In the genomic region with DNA sequence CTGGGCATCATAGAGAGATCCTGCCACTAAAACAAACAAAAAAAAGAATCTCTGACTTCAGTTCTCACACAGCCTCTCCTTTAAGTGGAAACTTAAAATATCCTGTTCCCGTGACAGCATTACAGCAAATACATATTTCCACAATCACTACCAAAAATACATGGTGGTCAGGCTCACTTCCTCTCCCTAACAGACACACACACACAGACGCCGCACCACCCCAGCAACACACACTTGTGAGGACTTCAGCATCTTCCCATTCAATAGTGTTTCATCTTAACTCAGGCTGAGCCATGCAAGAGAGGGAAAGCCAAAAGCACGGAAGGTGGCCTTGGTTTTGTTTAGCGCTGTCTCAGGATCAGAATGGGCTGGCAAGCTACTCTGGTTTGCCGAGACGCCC, we compare ENCODE assay signal across 17 cellular contexts. TPM values are rescaled to one million over a fixed set of nuclear protein-coding genes. Genes with fewer than 3 reads are reported as not detected.
DNase-seq lines count a peak whose midpoint lies in the region; ATAC-seq and TF ChIP-seq lines count a peak whose summit lies in the region.
"Had no signal": no experiment of that assay in that cellular context is flagged by ENCODE, and none has a peak within 500 bp of the region (broad histone marks: within the 10 kb centered on the region; RNA-seq: fewer than 3 reads in every experiment).

No MANE protein-coding gene starts in this region.

- H3K27ac Mint-ChIP-seq in T-helper 2 cell treated with Interferon-gamma antibody and Interleukin-4, amounts not matched to agents 5 μg/mL and 100 μg/mL, for 36 hours = no peak overlapping the region
- H3K27ac Mint-ChIP-seq in naive thymus-derived CD8-positive, alpha-beta T cell = peak overlapping the region in 2 of 10 donors; percentile 6 to 45
- no peak overlapping the region for H3K27ac Mint-ChIP-seq in CD8-positive, alpha-beta memory T cell
- H3K27ac Mint-ChIP-seq: activated naive CD4-positive, alpha-beta T cell treated with anti-CD3 and anti-CD28 coated beads, Interleukin-2, amount 50 U/mL, for 72 hours; H9 had no signal

- H3K9me3 ChIP-seq in DOHH2 (ENCODE audit: control insufficient read depth, insufficient read depth, low read length) = no peaks in the 10 kb centered on the region
- H3K9me3 ChIP-seq in CD8-positive, alpha-beta memory T cell (ENCODE audit: low read length) = no peaks in the 10 kb centered on the region
- H3K9me3 ChIP-seq: body of pancreas, Caco-2, colonic mucosa had no signal

- peak overlapping the region; percentile 24; the same call in 1 of the 2 replicates for H3K4me3 ChIP-seq in DOHH2 (ENCODE audit: low read length)
- H3K4me3 ChIP-seq in CD8-positive, alpha-beta memory T cell (ENCODE audit: low read length) = no peak overlapping the region
- H3K4me3 ChIP-seq: body of pancreas had no signal

- peak; percentile 61 for DNase-seq in GM20000 (ENCODE audit: low spot score)
- peak; percentile 96 for DNase-seq in MV-4-11 (lab: John Stamatoyannopoulos, UW)
- DNase-seq in inferior parietal cortex (ENCODE audit: extremely low spot score) = peak; percentile 24
- no peak for DNase-seq in T-helper 2 cell treated with Interferon-gamma antibody and Interleukin-4, amounts not matched to agents 5 μg/mL and 100 μg/mL, for 36 hours (ENCODE audit: low spot score)
- DNase-seq in naive thymus-derived CD8-positive, alpha-beta T cell = no peak
- no peak for DNase-seq in mucosa of gallbladder (ENCODE audit: low spot score)
- DNase-seq in CD8-positive, alpha-beta memory T cell = no peak
- DNase-seq: body of pancreas; Caco-2; colonic mucosa; H9; hippocampal formation; mesenchymal stem cell; stimulated activated CD8-positive, alpha-beta memory T cell treated with anti-CD3 and anti-CD28 coated beads, Interleukin-4, amount 100 ng/mL, for 48 hours had no signal

- no peaks in the 10 kb centered on the region for H3K27me3 Mint-ChIP-seq in T-helper 2 cell treated with Interferon-gamma antibody and Interleukin-4, amounts not matched to agents 5 μg/mL and 100 μg/mL, for 36 hours (ENCODE audit: low read depth)
- peaks cover 0 to 10% (median 4%) of the 10 kb centered on the region in 5 donors for H3K27me3 Mint-ChIP-seq in naive thymus-derived CD8-positive, alpha-beta T cell
- peaks cover 3 to 5% of the 10 kb centered on the region in 2 donors for H3K27me3 Mint-ChIP-seq in CD8-positive, alpha-beta memory T cell

- H3K4me2 ChIP-seq in DOHH2 (ENCODE audit: low read length) = peak overlapping the region; percentile 43
- H3K4me2 ChIP-seq: KMS-11 had no signal

- H3K4me1 Mint-ChIP-seq in T-helper 2 cell treated with Interferon-gamma antibody and Interleukin-4, amounts not matched to agents 5 μg/mL and 100 μg/mL, for 36 hours (ENCODE audit: low read depth) = peaks cover 4% of the 10 kb centered on the region
- H3K4me1 Mint-ChIP-seq in naive thymus-derived CD8-positive, alpha-beta T cell = peaks cover 5 to 11% (median 8%) of the 10 kb centered on the region in 4 donors
- H3K4me1 Mint-ChIP-seq in CD8-positive, alpha-beta memory T cell = peaks cover 0 to 4% (median 4%) of the 10 kb centered on the region in 3 donors

- H4K20me1 ChIP-seq in DOHH2 (ENCODE audit: control insufficient read depth, insufficient read depth, low read depth, low read length) = peaks cover 3% of the 10 kb centered on the region; the same call in 1 of the 2 replicates

- no peaks in the 10 kb centered on the region for H3K79me2 ChIP-seq in DOHH2 (ENCODE audit: control insufficient read depth, low read length)

- H3K36me3 ChIP-seq in DOHH2 (ENCODE audit: control insufficient read depth, low read length) = no peaks in the 10 kb centered on the region
- no peaks in the 10 kb centered on the region for H3K36me3 ChIP-seq in CD8-positive, alpha-beta memory T cell (ENCODE audit: insufficient read depth, low read length)
- H3K36me3 ChIP-seq: colonic mucosa had no signal

- no peaks in the 10 kb centered on the region for H3K36me3 Mint-ChIP-seq in T-helper 2 cell treated with Interferon-gamma antibody and Interleukin-4, amounts not matched to agents 5 μg/mL and 100 μg/mL, for 36 hours (ENCODE audit: low read depth)
- no peaks in the 10 kb centered on the region for H3K36me3 Mint-ChIP-seq in naive thymus-derived CD8-positive, alpha-beta T cell
- peaks cover 0 to 3% (median 0%) of the 10 kb centered on the region in 3 donors for H3K36me3 Mint-ChIP-seq in CD8-positive, alpha-beta memory T cell
- H3K36me3 Mint-ChIP-seq: activated naive CD4-positive, alpha-beta T cell treated with anti-CD3 and anti-CD28 coated beads, Interleukin-2, amount 50 U/mL, for 72 hours had no signal

- no peak overlapping the region for H3K27ac ChIP-seq in DOHH2 (ENCODE audit: low read depth, low read length)
- H3K27ac ChIP-seq in CD8-positive, alpha-beta memory T cell (ENCODE audit: low read depth, low read length) = no peak overlapping the region
- H3K27ac ChIP-seq: body of pancreas, colonic mucosa, KMS-11 had no signal

- TF ChIP-seq CTCF in DOHH2 (IDR thresholded peaks at IDR 0.05; ENCODE audit: low read depth, low read length, poor library complexity, severe bottlenecking) = no peak
- TF ChIP-seq CTCF in GM20000 (IDR thresholded peaks at IDR 0.05; ENCODE audit: extremely low read depth, missing control alignments) = no peak

- peaks cover 11% of the 10 kb centered on the region for H3K27me3 ChIP-seq in DOHH2 (ENCODE audit: control insufficient read depth, low read length)
- H3K27me3 ChIP-seq in CD8-positive, alpha-beta memory T cell (ENCODE audit: insufficient read depth, low read length, poor library complexity, severe bottlenecking) = no peaks in the 10 kb centered on the region
- H3K27me3 ChIP-seq: body of pancreas, colonic mucosa had no signal

- no peak overlapping the region for H3K4me3 Mint-ChIP-seq in T-helper 2 cell treated with Interferon-gamma antibody and Interleukin-4, amounts not matched to agents 5 μg/mL and 100 μg/mL, for 36 hours
- no peak overlapping the region for H3K4me3 Mint-ChIP-seq in naive thymus-derived CD8-positive, alpha-beta T cell
- H3K4me3 Mint-ChIP-seq in CD8-positive, alpha-beta memory T cell = no peak overlapping the region
- H3K4me3 Mint-ChIP-seq: H9 had no signal

- no peaks in the 10 kb centered on the region for H3K9me3 Mint-ChIP-seq in T-helper 2 cell treated with Interferon-gamma antibody and Interleukin-4, amounts not matched to agents 5 μg/mL and 100 μg/mL, for 36 hours
- H3K9me3 Mint-ChIP-seq in naive thymus-derived CD8-positive, alpha-beta T cell = no peaks in the 10 kb centered on the region
- H3K9me3 Mint-ChIP-seq in CD8-positive, alpha-beta memory T cell = no peaks in the 10 kb centered on the region
- H3K9me3 Mint-ChIP-seq: activated naive CD4-positive, alpha-beta T cell treated with anti-CD3 and anti-CD28 coated beads, Interleukin-2, amount 50 U/mL, for 72 hours; H9 had no signal

- H3K9me2 ChIP-seq in DOHH2 (replicated peaks; ENCODE audit: control insufficient read depth, low read length) = no peaks in the 10 kb centered on the region

- CTCF ChIA-PET in CD8-positive, alpha-beta memory T cell (lab: Charles Lee) = no interaction called here

- POLR2A ChIA-PET in naive thymus-derived CD8-positive, alpha-beta T cell (lab: Charles Lee) = no interaction called here
- POLR2A ChIA-PET in CD8-positive, alpha-beta memory T cell (lab: Charles Lee) = no interaction called here

- H3F3A ChIP-seq in DOHH2 (ENCODE audit: control insufficient read depth, insufficient read depth) = no peaks in the 10 kb centered on the region

- peaks cover 26% of the 10 kb centered on the region for H3K4me1 ChIP-seq in DOHH2 (ENCODE audit: control insufficient read depth, low read length)
- H3K4me1 ChIP-seq in CD8-positive, alpha-beta memory T cell (ENCODE audit: insufficient read depth, low read length) = no peaks in the 10 kb centered on the region
- H3K4me1 ChIP-seq: body of pancreas, Caco-2, colonic mucosa had no signal

- no peak for ATAC-seq in naive thymus-derived CD8-positive, alpha-beta T cell
- ATAC-seq: activated naive CD4-positive, alpha-beta T cell treated with anti-CD3 and anti-CD28 coated beads, Interleukin-2, amount 50 U/mL, for 72 hours; body of pancreas had no signal

RNA-seq across cellular contexts. Expression of gene KIAA1614, which starts 21.9 kb away (rescaled TPM):
- total RNA-seq in naive thymus-derived CD8-positive, alpha-beta T cell = under 1 TPM; 0.18 to 0.33 TPM
- under 1 TPM in 2 of 3 donors, not detected in 1; 0.04 to 0.05 TPM for polyA plus RNA-seq in naive thymus-derived CD8-positive, alpha-beta T cell
- total RNA-seq in mucosa of gallbladder = 7.7 TPM
- under 1 TPM; 0.22 to 0.49 TPM for total RNA-seq in CD8-positive, alpha-beta memory T cell
- polyA plus RNA-seq in CD8-positive, alpha-beta memory T cell = 0.10 TPM

Comparison
In these comparisons a context has a peak if more than half of its experiments do, and no peak if none do; other contexts are left out.
1. DNase-seq: peak in GM20000 (single experiment), MV-4-11 (single experiment) and inferior parietal cortex (single experiment); none in T-helper 2 cell treated with Interferon-gamma antibody and Interleukin-4, amounts not matched to agents 5 μg/mL and 100 μg/mL, for 36 hours (single experiment), naive thymus-derived CD8-positive, alpha-beta T cell (0 of 10), mucosa of gallbladder (single experiment) and CD8-positive, alpha-beta memory T cell (0 of 5).